ENCODE assay signal across 27 cellular contexts in the genomic region with DNA sequence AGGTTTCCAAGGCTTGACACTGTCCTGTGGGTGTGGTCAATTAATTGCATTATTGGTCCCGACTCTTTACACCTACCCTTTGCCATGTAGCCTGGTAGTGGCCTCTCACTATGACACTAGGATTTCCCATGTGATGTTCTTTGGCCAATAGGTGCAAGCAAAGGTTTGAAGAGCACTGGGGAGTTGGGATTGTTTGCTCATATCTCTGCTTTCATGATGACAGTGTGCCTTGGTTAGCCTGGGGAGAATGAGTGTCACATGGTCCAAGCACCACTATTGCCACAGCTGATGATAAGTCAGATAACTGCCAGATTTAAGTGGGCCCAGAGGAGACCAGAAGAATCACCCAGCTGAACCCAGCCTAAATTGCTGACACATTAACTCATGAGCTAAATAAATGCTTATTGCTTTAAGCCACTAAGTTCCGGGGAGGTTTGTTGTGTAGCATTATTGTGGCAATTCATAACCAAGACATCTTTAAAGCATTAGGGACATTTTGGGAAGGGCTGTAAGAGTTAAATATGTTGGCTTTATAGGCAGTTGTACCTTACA. TPM values are rescaled to one million over a fixed set of nuclear protein-coding genes. Genes with fewer than 3 reads are reported as not detected.
DNase-seq lines count a peak whose midpoint lies in the region; ATAC-seq, FAIRE-seq and TF ChIP-seq lines count a peak whose summit lies in the region.
"Had no signal": no experiment of that assay in that cellular context is flagged by ENCODE, and none has a peak within 500 bp of the region (broad histone marks: within the 10 kb centered on the region; RNA-seq: fewer than 3 reads in every experiment).

No MANE protein-coding gene starts in this region.

- DNase-seq in activated CD4-positive, alpha-beta T cell treated with anti-CD3 and anti-CD28 coated beads for 36 hours = peak; percentile 20
- DNase-seq in activated CD4-positive, alpha-beta T cell treated with anti-CD3 and anti-CD28 coated beads for 4 hours = no peak
- DNase-seq in A549 (ENCODE audit: low read depth in 1 of 2, low spot score in 1 of 2) (no peak), neural crest cell (ENCODE audit: low read depth, low spot score) (no peak), RKO (ENCODE audit: low spot score) (no peak)
- DNase-seq in CD8-positive, alpha-beta T cell = no peak
- DNase-seq: 8988T; AML-193; C1 segment of cervical spinal cord; Calu3; CD8-positive, alpha-beta memory T cell; DMS153; H7; HFFc6; KG1; MV-4-11; NCI-H1105 treated with DMSO at 0.1 percent for 48 hours; NCI-H2029 treated with DMSO at 0.1 percent for 48 hours; NCI-H526; Peyer's patch; SJCRH30 had no signal

- WGBS in A549 (ENCODE audit: missing lambda C conversion rate) = 61% methylated on average over 2 of the region's 2 CpGs

- peaks cover 20% of the 10 kb centered on the region for H3K4me1 Mint-ChIP-seq in activated CD4-positive, alpha-beta T cell treated with anti-CD3 and anti-CD28 coated beads for 36 hours
- peaks cover 5% of the 10 kb centered on the region for H3K4me1 Mint-ChIP-seq in activated T-helper 17 cell treated with anti-CD3 and anti-CD28 coated beads, Interleukin-2, amount 50 U/mL, for 72 hours
- peaks cover 15% of the 10 kb centered on the region for H3K4me1 Mint-ChIP-seq in neural crest cell
- H3K4me1 Mint-ChIP-seq in CD8-positive, alpha-beta T cell (ENCODE audit: low read depth) = peaks cover 17% of the 10 kb centered on the region

- H3K4me1 ChIP-seq in A549 = no peaks in the 10 kb centered on the region
- peaks cover 12% of the 10 kb centered on the region for H3K4me1 ChIP-seq in CD8-positive, alpha-beta T cell (ENCODE audit: insufficient read depth, low read length)
- H3K4me1 ChIP-seq: Peyer's patch had no signal

- TF ChIP-seq RAD21 in A549 (conservative IDR thresholded peaks at IDR 0.05 in 1 of 2, IDR thresholded peaks at IDR 0.05 in 1 of 2) = no peak

- H3K4me3 Mint-ChIP-seq in activated CD4-positive, alpha-beta T cell treated with anti-CD3 and anti-CD28 coated beads for 36 hours = no peak overlapping the region
- H3K4me3 Mint-ChIP-seq in activated T-helper 17 cell treated with anti-CD3 and anti-CD28 coated beads, Interleukin-2, amount 50 U/mL, for 72 hours = peak overlapping the region; percentile 31
- H3K4me3 Mint-ChIP-seq in neural crest cell = peak overlapping the region; percentile 21
- no peak overlapping the region for H3K4me3 Mint-ChIP-seq in CD8-positive, alpha-beta T cell
- H3K4me3 Mint-ChIP-seq: HFFc6 had no signal

- H3K9me3 Mint-ChIP-seq in activated CD4-positive, alpha-beta T cell treated with anti-CD3 and anti-CD28 coated beads for 36 hours (ENCODE audit: low read depth) = peaks cover 6% of the 10 kb centered on the region
- H3K9me3 Mint-ChIP-seq in activated T-helper 17 cell treated with anti-CD3 and anti-CD28 coated beads, Interleukin-2, amount 50 U/mL, for 72 hours = peaks cover 6% of the 10 kb centered on the region
- H3K9me3 Mint-ChIP-seq in neural crest cell = peaks cover 7% of the 10 kb centered on the region
- H3K9me3 Mint-ChIP-seq in CD8-positive, alpha-beta T cell = peaks cover 4% of the 10 kb centered on the region
- H3K9me3 Mint-ChIP-seq: HFFc6 had no signal

- peaks cover 6% of the 10 kb centered on the region for H3K27me3 Mint-ChIP-seq in activated CD4-positive, alpha-beta T cell treated with anti-CD3 and anti-CD28 coated beads for 36 hours
- H3K27me3 Mint-ChIP-seq in activated T-helper 17 cell treated with anti-CD3 and anti-CD28 coated beads, Interleukin-2, amount 50 U/mL, for 72 hours = peaks cover 12% of the 10 kb centered on the region
- H3K27me3 Mint-ChIP-seq in neural crest cell (ENCODE audit: low read depth) = peaks cover 44% of the 10 kb centered on the region
- peaks cover 9% of the 10 kb centered on the region for H3K27me3 Mint-ChIP-seq in CD8-positive, alpha-beta T cell (ENCODE audit: low read depth)

- intact Hi-C loops in activated CD4-positive, alpha-beta T cell treated with anti-CD3 and anti-CD28 coated beads for 36 hours (cut with DNase I, micrococcal nuclease) = loop anchor here (10.0 kb wide), 1 partner anchor 1918 kb away; a partner anchor contains a TSS
- intact Hi-C loops in CD8-positive, alpha-beta T cell (cut with DNase I, micrococcal nuclease) = loop anchor here (10.0 kb wide), 5 partner anchors 332 to 1918 kb away; a partner anchor contains a TSS

- CTCF ChIA-PET in activated CD4-positive, alpha-beta T cell treated with anti-CD3 and anti-CD28 coated beads for 36 hours (lab: Charles Lee) = no interaction called here
- CTCF ChIA-PET in A549 (lab: Yijun Ruan, JAX) = no interaction called here
- CTCF ChIA-PET in CD8-positive, alpha-beta T cell (lab: Charles Lee) = no interaction called here

- H3K4me2 ChIP-seq in A549 = no peak overlapping the region

- no peak overlapping the region for H3K27ac ChIP-seq in A549
- no peak overlapping the region for H3K27ac ChIP-seq in CD8-positive, alpha-beta T cell (ENCODE audit: low read depth, low read length)
- H3K27ac ChIP-seq: HL-60, Peyer's patch had no signal

- H3K36me3 Mint-ChIP-seq in activated CD4-positive, alpha-beta T cell treated with anti-CD3 and anti-CD28 coated beads for 36 hours (ENCODE audit: low read depth) = peaks cover 2% of the 10 kb centered on the region
- no peaks in the 10 kb centered on the region for H3K36me3 Mint-ChIP-seq in activated T-helper 17 cell treated with anti-CD3 and anti-CD28 coated beads, Interleukin-2, amount 50 U/mL, for 72 hours (ENCODE audit: low read depth)
- H3K36me3 Mint-ChIP-seq in neural crest cell (ENCODE audit: low read depth) = peaks cover 3% of the 10 kb centered on the region
- peaks cover 6% of the 10 kb centered on the region for H3K36me3 Mint-ChIP-seq in CD8-positive, alpha-beta T cell

- peak; percentile 27 for ATAC-seq in activated CD4-positive, alpha-beta T cell treated with anti-CD3 and anti-CD28 coated beads for 36 hours
- no peak for ATAC-seq in A549
- peak; percentile 78 for ATAC-seq in activated T-helper 17 cell treated with anti-CD3 and anti-CD28 coated beads, Interleukin-2, amount 50 U/mL, for 72 hours (replicated peaks)
- ATAC-seq in CD8-positive, alpha-beta T cell = no peak

- H3K36me3 ChIP-seq in CD8-positive, alpha-beta T cell (ENCODE audit: insufficient read depth, low read length) = no peaks in the 10 kb centered on the region
- H3K36me3 ChIP-seq: Peyer's patch, SJCRH30 had no signal

- H3K4me3 ChIP-seq in A549 = no peak overlapping the region
- H3K4me3 ChIP-seq in CD8-positive, alpha-beta T cell (ENCODE audit: low read depth, low read length) = no peak overlapping the region
- H3K4me3 ChIP-seq: Peyer's patch had no signal

- no peak for TF ChIP-seq POLR2A in A549 (IDR thresholded peaks at IDR 0.05; ENCODE audit: low read length)

- no peaks in the 10 kb centered on the region for H3K27me3 ChIP-seq in CD8-positive, alpha-beta T cell (ENCODE audit: insufficient read depth, low read length)
- H3K27me3 ChIP-seq: Peyer's patch, SJCRH30 had no signal

- POLR2A ChIA-PET in activated CD4-positive, alpha-beta T cell treated with anti-CD3 and anti-CD28 coated beads for 36 hours (lab: Charles Lee) = no interaction called here
- POLR2A ChIA-PET in A549 (lab: Yijun Ruan, JAX) = no interaction called here
- POLR2A ChIA-PET in CD8-positive, alpha-beta T cell (lab: Charles Lee) = interaction anchor here (1.0 kb wide), 1 partner anchor 59 kb away, joined by 3 read pairs; no protein-coding TSS in a partner anchor

- H3K27ac Mint-ChIP-seq in activated CD4-positive, alpha-beta T cell treated with anti-CD3 and anti-CD28 coated beads for 36 hours = no peak overlapping the region
- H3K27ac Mint-ChIP-seq in activated T-helper 17 cell treated with anti-CD3 and anti-CD28 coated beads, Interleukin-2, amount 50 U/mL, for 72 hours = no peak overlapping the region
- H3K27ac Mint-ChIP-seq in neural crest cell (ENCODE audit: unreplicated experiment) = no peak overlapping the region
- H3K27ac Mint-ChIP-seq in CD8-positive, alpha-beta T cell = no peak overlapping the region
- H3K27ac Mint-ChIP-seq: HFFc6 had no signal

- FAIRE-seq in A549 (lab: Jason Lieb, UNC) = no peak
- FAIRE-seq: GM19239 had no signal

- H3K9me3 ChIP-seq in A549 = no peaks in the 10 kb centered on the region
- no peaks in the 10 kb centered on the region for H3K9me3 ChIP-seq in CD8-positive, alpha-beta T cell (ENCODE audit: low read length)
- H3K9me3 ChIP-seq: Peyer's patch, SJCRH30 had no signal

- no peak for TF ChIP-seq EP300 in A549 (IDR thresholded peaks at IDR 0.05)

- TF ChIP-seq CTCF in A549 (IDR thresholded peaks at IDR 0.05) (no peak), neural crest cell (conservative IDR thresholded peaks at IDR 0.05) (no peak)
- no peak for TF ChIP-seq CTCF in CD8-positive, alpha-beta T cell (IDR thresholded peaks at IDR 0.05)

TF ChIP-seq in A549, 52 proteins besides CTCF, POLR2A, EP300 and RAD21:
- TF ChIP-seq MAFK (IDR thresholded peaks at IDR 0.05; ENCODE audit: partially characterized antibody) (peak; percentile 40), HOXB13 (CRISPR knock-in tag; IDR thresholded peaks at IDR 0.05; ENCODE audit: low read depth) (no peak)
TF ChIP-seq in A549: peak in this region for 1.

RNA-seq across cellular contexts. Expression of a gene that starts 17.2 kb away (rescaled TPM):
- total RNA-seq in activated CD4-positive, alpha-beta T cell treated with anti-CD3 and anti-CD28 coated beads for 36 hours = not detected
- not detected in 2 replicates for polyA plus RNA-seq in A549 (2011; rRNA removed)
- polyA plus RNA-seq in A549 (2012; cell fraction: cytosol; rRNA removed) = not detected in 2 replicates
- polyA plus RNA-seq in A549 (2012; cell fraction: nucleus; rRNA removed) = not detected in 2 replicates
- not detected in 3 replicates for polyA plus RNA-seq in A549 (2017; fragmentation: RNase III; extraction: RNeasy Plus Mini Kit Qiagen cat#74134 plus additional on column Dnase treatment)
- not detected in 2 replicates for polyA minus RNA-seq in A549 (2011; rRNA and poly(A)+ RNA removed)
- total RNA-seq in activated T-helper 17 cell treated with anti-CD3 and anti-CD28 coated beads, Interleukin-2, amount 50 U/mL, for 72 hours = not detected
- not detected in 2 replicates for total RNA-seq in neural crest cell
- total RNA-seq in CD8-positive, alpha-beta T cell = not detected
- total RNA-seq: Calu3; CD8-positive, alpha-beta memory T cell; G401; H7; HFFc6; OCI-LY7; Peyer's patch; SJCRH30 had no signal
- polyA plus RNA-seq: AG04450; CD8-positive, alpha-beta memory T cell had no signal

Comparison
In these comparisons a context has a peak if more than half of its experiments do, and no peak if none do; other contexts are left out.
1. ATAC-seq: peak in activated CD4-positive, alpha-beta T cell treated with anti-CD3 and anti-CD28 coated beads for 36 hours (single experiment) and activated T-helper 17 cell treated with anti-CD3 and anti-CD28 coated beads, Interleukin-2, amount 50 U/mL, for 72 hours (single experiment); none in A549 (0 of 2) and CD8-positive, alpha-beta T cell (single experiment).
2. H3K4me3 Mint-ChIP-seq: peak in activated T-helper 17 cell treated with anti-CD3 and anti-CD28 coated beads, Interleukin-2, amount 50 U/mL, for 72 hours (single experiment) and neural crest cell (single experiment); none in activated CD4-positive, alpha-beta T cell treated with anti-CD3 and anti-CD28 coated beads for 36 hours (single experiment) and CD8-positive, alpha-beta T cell (single experiment).